Comparison of ENCODE assay signal across 11 cellular contexts in the genomic region with DNA sequence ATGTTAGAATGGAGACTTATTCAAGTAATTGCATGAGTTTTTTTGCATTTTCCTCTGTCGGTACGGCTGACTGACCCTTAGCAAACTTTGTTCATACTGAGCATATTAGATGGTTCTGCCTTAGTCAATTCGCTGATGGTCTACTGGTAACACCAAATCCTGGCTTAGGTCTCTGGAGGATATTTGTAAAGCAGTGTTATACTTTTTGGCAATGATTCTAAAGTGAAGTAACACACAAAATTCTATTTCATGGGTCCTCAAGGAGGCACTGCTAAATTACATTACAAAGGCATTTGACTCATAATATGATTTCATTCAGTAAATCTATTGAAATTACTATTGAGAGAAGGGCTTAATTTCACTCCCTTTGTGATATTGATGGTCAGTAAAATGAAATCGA.
A peak's percentile ranks its signal among the peaks of the same experiment; 100 is the strongest.
DNase-seq lines count a peak whose midpoint lies in the region; ATAC-seq, FAIRE-seq and TF ChIP-seq lines count a peak whose summit lies in the region.
"Had no signal": no experiment of that assay in that cellular context is flagged by ENCODE, and none has a peak within 500 bp of the region (broad histone marks: within the 10 kb centered on the region; RNA-seq: fewer than 3 reads in every experiment).

No MANE protein-coding gene starts in this region.

- no peaks in the 10 kb centered on the region for H3K4me1 Mint-ChIP-seq in astrocyte (ENCODE audit: low read depth, unreplicated experiment)

- no peaks in the 10 kb centered on the region for H3K27me3 Mint-ChIP-seq in astrocyte (ENCODE audit: low read depth, unreplicated experiment)

- peak overlapping the region; percentile 22; the same call in 1 of the 2 replicates for H3K23ac ChIP-seq in IMR-90 (ENCODE audit: low read depth, low read length)

- H3K4me3 ChIP-seq in A549 (no peak overlapping the region), IMR-90 (ENCODE audit: insufficient read depth, low read depth, low read length) (no peak overlapping the region), astrocyte (ENCODE audit: insufficient read depth, low read depth, low read length) (no peak overlapping the region), fibroblast of pulmonary artery (replicated peaks; ENCODE audit: low read depth, low read length) (no peak overlapping the region), BE2C (ENCODE audit: low read depth, low read length) (no peak overlapping the region), upper lobe of right lung (no peak overlapping the region)
- H3K4me3 ChIP-seq: K562, PC-9 had no signal

- TF ChIP-seq EP300 in A549 (IDR thresholded peaks at IDR 0.05) = no peak

- H2BK20ac ChIP-seq in IMR-90 (ENCODE audit: low read depth, low read length) = no peak overlapping the region; the same call in 1 of the 2 replicates

- in situ Hi-C loops in IMR-90 (cut with MboI; ENCODE audit: low sequenced_read_pairs) = no loop called here

- no peak for FAIRE-seq in A549 (lab: Jason Lieb, UNC)
- peak; percentile 68 for FAIRE-seq in astrocyte (lab: Jason Lieb, UNC)
- FAIRE-seq: K562 had no signal

- H2BK5ac ChIP-seq in IMR-90 (ENCODE audit: low read depth, low read length, poor library complexity, severe bottlenecking) = peak overlapping the region; percentile 80

- H3K18ac ChIP-seq in IMR-90 (ENCODE audit: low read depth, low read length) = peak overlapping the region; percentile 37; the same call in 1 of the 2 replicates

- dilution Hi-C loops in IMR-90 (cut with HindIII; ENCODE audit: low sequenced_read_pairs, unreplicated experiment) = no loop called here

- peaks cover 21 to 51% of the 10 kb centered on the region in 2 experiments for H3K79me1 ChIP-seq in IMR-90 (ENCODE audit: low read depth in 1 of 2, low read length in 2 of 2)

- TF ChIP-seq POLR2A in A549 (IDR thresholded peaks at IDR 0.05; ENCODE audit: low read length) (no peak), IMR-90 (IDR thresholded peaks at IDR 0.05; ENCODE audit: low read depth, low read length) (no peak)

- H4K20me1 ChIP-seq in IMR-90 (ENCODE audit: insufficient read depth, low read length) (no peaks in the 10 kb centered on the region), astrocyte (ENCODE audit: insufficient read depth, low read length) (no peaks in the 10 kb centered on the region)

- peaks cover 5% of the 10 kb centered on the region for H3K9me3 Mint-ChIP-seq in astrocyte (ENCODE audit: unreplicated experiment)

- H2AFZ ChIP-seq in IMR-90 (replicated peaks; ENCODE audit: low read length, poor library complexity) (no peak overlapping the region), astrocyte (ENCODE audit: low read depth, low read length) (no peak overlapping the region)
- H2AFZ ChIP-seq: PC-9 had no signal

- no peaks in the 10 kb centered on the region for H3K9me1 ChIP-seq in IMR-90 (ENCODE audit: insufficient read depth, low read length)

- no peak overlapping the region for H3K4ac ChIP-seq in IMR-90 (ENCODE audit: low read depth, low read length)

- BruUV-seq in IMR-90 (replicated peaks; lab: Mats Ljungman, UMichigan) = no TSS peak

- H3K36me3 ChIP-seq in IMR-90 (ENCODE audit: control insufficient read depth, insufficient read depth, low read length) (peaks cover 11% of the 10 kb centered on the region), astrocyte (ENCODE audit: insufficient read depth, low read length) (peaks cover 3% of the 10 kb centered on the region), BE2C (no peaks in the 10 kb centered on the region), upper lobe of right lung (no peaks in the 10 kb centered on the region)

- CTCF ChIA-PET in A549 (lab: Yijun Ruan, JAX) (interaction anchor here (0.5 to 1.2 kb wide), 3 partner anchors 9 to 196 kb away, joined by 3 to 5 read pairs (median 3); no protein-coding TSS in a partner anchor), IMR-90 (lab: Yijun Ruan, JAX) (no interaction called here)

- H3K9me3 ChIP-seq in A549 = peaks cover 3% of the 10 kb centered on the region; the same call in 1 of the 3 replicates
- no peaks in the 10 kb centered on the region for H3K9me3 ChIP-seq in IMR-90 (ENCODE audit: control insufficient read depth, insufficient read depth, low read length)
- no peaks in the 10 kb centered on the region for H3K9me3 ChIP-seq in astrocyte (ENCODE audit: insufficient read depth, low read depth, low read length)
- no peaks in the 10 kb centered on the region for H3K9me3 ChIP-seq in BE2C
- H3K9me3 ChIP-seq in upper lobe of right lung = no peaks in the 10 kb centered on the region

- H3K4me3 Mint-ChIP-seq in astrocyte (ENCODE audit: unreplicated experiment) = no peak overlapping the region

- H2BK15ac ChIP-seq in IMR-90 (ENCODE audit: low read depth, low read length) = no peak overlapping the region

- intact Hi-C loops in IMR-90 (cut with micrococcal nuclease) = no loop called here
- intact Hi-C loops in upper lobe of right lung (cut with DNase I) = no loop called here

- H3K4me2 ChIP-seq in A549 = peak overlapping the region; percentile 81; the same call in 2 of the 3 replicates
- peak overlapping the region; percentile 38; the same call in 1 of the 2 replicates for H3K4me2 ChIP-seq in IMR-90 (ENCODE audit: low read depth, low read length)
- H3K4me2 ChIP-seq in astrocyte (ENCODE audit: low read length) = no peak overlapping the region
- H3K4me2 ChIP-seq: PC-9 had no signal

- H3K4me1 ChIP-seq in A549 = peaks cover 27% of the 10 kb centered on the region
- peaks cover 5% of the 10 kb centered on the region; the same call in 1 of the 2 replicates for H3K4me1 ChIP-seq in IMR-90 (ENCODE audit: control insufficient read depth, insufficient read depth, low read length)
- peaks cover 6% of the 10 kb centered on the region for H3K4me1 ChIP-seq in astrocyte (ENCODE audit: insufficient read depth, low read length)
- no peaks in the 10 kb centered on the region for H3K4me1 ChIP-seq in BE2C
- no peaks in the 10 kb centered on the region for H3K4me1 ChIP-seq in upper lobe of right lung

- peak in 1 of 2 experiments; percentile 29; a peak in 1 of 5 replicates for TF ChIP-seq RAD21 in A549 (conservative IDR thresholded peaks at IDR 0.05 in 1 of 2, IDR thresholded peaks at IDR 0.05 in 1 of 2)
- TF ChIP-seq RAD21 in IMR-90 (IDR thresholded peaks at IDR 0.05; ENCODE audit: low read length) = peak; percentile 10; the same call in 1 of the 2 replicates

- 0 out of 2 replicates have a peak overlapping the region, but pooled peaks have one; percentile 6 for H4K91ac ChIP-seq in IMR-90 (ENCODE audit: insufficient read depth, low read depth, low read length)

- ATAC-seq in A549 = peak in 1 of 2 experiments; percentile 22; a peak in 1 of 6 replicates
- no peak for ATAC-seq in IMR-90 (ENCODE audit: low read depth)
- no peak for ATAC-seq in upper lobe of right lung
- ATAC-seq in GM18498 (IDR thresholded peaks at IDR 0.05; ENCODE audit: unreplicated experiment) = no peak
- ATAC-seq: K562 had no signal

- peak overlapping the region; percentile 20; the same call in 1 of the 2 replicates for H2BK120ac ChIP-seq in IMR-90 (ENCODE audit: low read depth, low read length)

- H3K27ac ChIP-seq in A549 (peak overlapping the region; percentile 68 to 70), IMR-90 (ENCODE audit: insufficient read depth, low read length) (no peak overlapping the region; the same call in 1 of the 2 replicates), astrocyte (ENCODE audit: low read depth, low read length) (no peak overlapping the region), upper lobe of right lung (no peak overlapping the region)
- H3K27ac ChIP-seq: PC-9 had no signal

- no peak overlapping the region for H3K9ac ChIP-seq in IMR-90 (ENCODE audit: low read depth, low read length)
- no peak overlapping the region for H3K9ac ChIP-seq in astrocyte (ENCODE audit: low read length)

- no peaks in the 10 kb centered on the region for H3K36me3 Mint-ChIP-seq in astrocyte (ENCODE audit: low read depth, unreplicated experiment)

- DNase-seq in A549 (ENCODE audit: low read depth in 1 of 2, low spot score in 1 of 2) = no peak
- DNase-seq in IMR-90 = no peak
- DNase-seq in astrocyte (ENCODE audit: low read depth) = no peak
- DNase-seq in fibroblast of pulmonary artery (ENCODE audit: low read depth) = peak; percentile 34
- no peak for DNase-seq in BE2C
- no peak for DNase-seq in upper lobe of right lung
- no peak for DNase-seq in DMS 273 treated with DMSO at 0.1 percent for 48 hours (lab: John Stamatoyannopoulos, UW)
- DNase-seq: MV-4-11, PC-9 had no signal

- no peaks in the 10 kb centered on the region for H3K79me2 ChIP-seq in astrocyte (ENCODE audit: insufficient read depth, low read length)

- H4K8ac ChIP-seq in IMR-90 (ENCODE audit: low read depth in 2 of 2, low read length in 2 of 2) = peak overlapping the region; percentile 11 to 68; a peak in 3 of 4 replicates

- peak overlapping the region; percentile 68; the same call in 1 of the 2 replicates for H4K5ac ChIP-seq in IMR-90 (ENCODE audit: low read depth, low read length)

- POLR2A ChIA-PET in A549 (lab: Yijun Ruan, JAX) = no interaction called here
- POLR2A ChIA-PET in IMR-90 (lab: Charles Lee; ENCODE audit: unreplicated experiment) = no interaction called here

- H3K27me3 ChIP-seq in IMR-90 (ENCODE audit: control insufficient read depth, insufficient read depth, low read length) (no peaks in the 10 kb centered on the region), astrocyte (ENCODE audit: insufficient read depth, low read length) (no peaks in the 10 kb centered on the region), BE2C (peaks cover 7% of the 10 kb centered on the region), upper lobe of right lung (no peaks in the 10 kb centered on the region)

- H2AK9ac ChIP-seq in IMR-90 (replicated peaks; ENCODE audit: low read depth, low read length, poor library complexity) = no peak overlapping the region

- 84% methylated on average over 4 of the region's 4 CpGs for WGBS in A549 (ENCODE audit: missing lambda C conversion rate)
- 80% methylated on average over 1 of the region's 4 CpGs; no CpG with 5 or more reads in 1 of the 2 experiments for WGBS in IMR-90 (ENCODE audit: extremely low coverage in 2 of 2, insufficient read length in 1 of 2), 2 experiments

- no peak for TF ChIP-seq CTCF in A549 (IDR thresholded peaks at IDR 0.05)
- TF ChIP-seq CTCF in IMR-90 (conservative IDR thresholded peaks at IDR 0.05; ENCODE audit: low read depth, low read length) = 0 out of 2 replicates have a peak, but pooled peaks have one; percentile 6
- no peak for TF ChIP-seq CTCF in astrocyte (IDR thresholded peaks at IDR 0.05; ENCODE audit: insufficient read depth, low read depth, low read length)
- TF ChIP-seq CTCF in fibroblast of pulmonary artery (IDR thresholded peaks at IDR 0.05; ENCODE audit: low read length, missing control alignments) = no peak
- TF ChIP-seq CTCF in BE2C (IDR thresholded peaks at IDR 0.05; ENCODE audit: low read depth, low read length) = no peak
- TF ChIP-seq CTCF in upper lobe of right lung (IDR thresholded peaks at IDR 0.05) = no peak

- peak overlapping the region; percentile 71; the same call in 1 of the 2 replicates for H3K14ac ChIP-seq in IMR-90 (replicated peaks; ENCODE audit: low read depth, low read length)

- H3K56ac ChIP-seq in IMR-90 (ENCODE audit: extremely low read depth, insufficient read depth, low read length) = no peak overlapping the region

- peak overlapping the region; percentile 72; the same call in 1 of the 2 replicates for H2AK5ac ChIP-seq in IMR-90 (ENCODE audit: low read depth, low read length)

- H3K27ac Mint-ChIP-seq in astrocyte (ENCODE audit: unreplicated experiment) = no peak overlapping the region

TF ChIP-seq in A549, 52 proteins besides CTCF, POLR2A, EP300 and RAD21 (continues in another document):
- TF ChIP-seq NFE2L2 (conservative IDR thresholded peaks at IDR 0.05; ENCODE audit: low read length) = no peak

Comparison
In these comparisons a context has a peak if more than half of its experiments do, and no peak if none do; other contexts are left out.
1. H3K27ac ChIP-seq: peak in A549 (2 of 2); none in IMR-90 (single experiment), astrocyte (single experiment) and upper lobe of right lung (single experiment).